27 cellular contexts compared by ENCODE assay signal in the genomic region with DNA sequence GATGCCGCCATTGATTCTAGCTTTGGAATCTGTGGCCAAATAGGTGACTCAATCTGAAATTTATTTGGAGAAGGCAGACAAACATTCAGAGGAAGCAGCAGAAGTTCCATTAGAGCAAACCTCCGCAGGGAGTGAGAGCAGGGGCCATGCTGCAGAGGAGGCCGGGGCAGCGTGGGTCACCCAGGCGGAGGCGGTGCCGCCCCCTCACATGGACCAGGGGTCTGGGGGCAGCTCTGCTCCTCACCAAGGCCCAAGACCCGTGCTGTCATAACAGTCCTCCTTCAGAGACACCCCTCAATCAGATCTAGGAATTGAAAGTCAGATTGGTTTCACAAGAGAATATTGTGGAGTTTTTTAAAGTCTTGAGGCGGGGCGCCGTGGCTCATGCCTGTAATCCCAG.
"Had no signal": no experiment of that assay in that cellular context is flagged by ENCODE, and none has a peak within 500 bp of the region (broad histone marks: within the 10 kb centered on the region; RNA-seq: fewer than 3 reads in every experiment).

No MANE protein-coding gene starts in this region.

- DNase-seq: activated CD4-positive, alpha-beta memory T cell treated with anti-CD3 and anti-CD28 coated beads, Interleukin-2, amount 10 ng/mL, durations not matched to agents 7 days and 5 days; activated CD4-positive, alpha-beta T cell treated with anti-CD3 and anti-CD28 coated beads for 1 hour; activated CD4-positive, alpha-beta T cell treated with anti-CD3 and anti-CD28 coated beads for 48 hours; activated CD4-positive, CD25-positive, alpha-beta regulatory T cell; activated CD8-positive, alpha-beta memory T cell treated with anti-CD3 and anti-CD28 coated beads for 24 hours; activated CD8-positive, alpha-beta memory T cell treated with anti-CD3 and anti-CD28 coated beads, Interleukin-2, amount 10 ng/mL, durations not matched to agents 7 days and 5 days; activated CD8-positive, alpha-beta memory T cell treated with anti-CD3 and anti-CD28 coated beads, Interleukin-2, amount 50 U/mL, for 48 hours; activated effector memory CD4-positive, alpha-beta T cell treated with Interleukin-2 at 50 U/mL for 16 hours; activated naive CD4-positive, alpha-beta T cell treated with anti-CD3 and anti-CD28 coated beads, Interleukin-2, amount 10 ng/mL, durations not matched to agents 7 days and 5 days; activated naive CD8-positive, alpha-beta T cell treated with anti-CD3 and anti-CD28 coated beads, Interleukin-2, amount 50 U/mL, for 24 hours; activated T-cell treated with anti-CD3 and anti-CD28 coated beads, Interleukin-2, amount 50 U/mL, for 48 hours; anterior cingulate cortex; brain microvascular endothelial cell; central memory CD4-positive, alpha-beta T cell; Karpas-422; NCI-H1105; NCI-H1417 treated with DMSO at 0.1 percent for 48 hours; NCI-H1930; NCI-H345; NCI-H524 treated with DMSO at 0.1 percent for 48 hours; PC-9; SIG-M5; T-cell; T1000; WERI-Rb-1 had no signal

- H3K4me3 ChIP-seq: PC-9 had no signal

- ATAC-seq: activated CD8-positive, alpha-beta memory T cell treated with anti-CD3 and anti-CD28 coated beads, Interleukin-2, amount 10 ng/mL, durations not matched to agents 7 days and 5 days; activated naive CD8-positive, alpha-beta T cell treated with anti-CD3 and anti-CD28 coated beads, Interleukin-2, amount 50 U/mL, for 24 hours; Right ventricle myocardium inferior; SK-N-SH treated with all-trans-retinoic acid at 6 μM for 48 hours; T-cell had no signal
